17 cellular contexts compared by ENCODE assay signal in genomic region chr20:23114018-23114417, GRCh38. TPM values are rescaled to one million over a fixed set of nuclear protein-coding genes. Genes with fewer than 3 reads are reported as not detected.
A peak's percentile ranks its signal among the peaks of the same experiment; 100 is the strongest.
DNase-seq lines count a peak whose midpoint lies in the region; ATAC-seq and TF ChIP-seq lines count a peak whose summit lies in the region.
"Had no signal": no experiment of that assay in that cellular context is flagged by ENCODE, and none has a peak within 500 bp of the region (broad histone marks: within the 10 kb centered on the region; RNA-seq: fewer than 3 reads in every experiment).

No MANE protein-coding gene starts in this region.

- no peak for ATAC-seq in T-helper 17 cell
- ATAC-seq in heart right ventricle, result peak in 7 of 8 donors; percentile 52 to 75 (median 65)
- ATAC-seq in sciatic nerve, result peak; percentile 45
- ATAC-seq in GM18517 (IDR thresholded peaks at IDR 0.05; ENCODE audit: unreplicated experiment), result no peak
- ATAC-seq in HG03159 (IDR thresholded peaks at IDR 0.05; ENCODE audit: unreplicated experiment), result no peak

- no peaks in the 10 kb centered on the region for H3K36me3 Mint-ChIP-seq in T-helper 17 cell (ENCODE audit: low read depth)
- H3K36me3 Mint-ChIP-seq: activated naive CD8-positive, alpha-beta T cell; naive B cell had no signal

- H3K36me3 ChIP-seq in heart right ventricle, result no peaks in the 10 kb centered on the region
- no peaks in the 10 kb centered on the region for H3K36me3 ChIP-seq in osteoblast (ENCODE audit: insufficient read depth, low read length)
- H3K36me3 ChIP-seq: cardiac muscle cell had no signal

- no peak overlapping the region for H3K4me3 ChIP-seq in heart right ventricle
- H3K4me3 ChIP-seq in osteoblast (ENCODE audit: insufficient read depth, low read length), result no peak overlapping the region
- H3K4me3 ChIP-seq: cardiac muscle cell had no signal

- peaks cover 9% of the 10 kb centered on the region for H3K27me3 Mint-ChIP-seq in T-helper 17 cell
- H3K27me3 Mint-ChIP-seq: activated naive CD8-positive, alpha-beta T cell had no signal

- H3K4me2 ChIP-seq in osteoblast (ENCODE audit: insufficient read depth, low read length), result no peak overlapping the region

- no peaks in the 10 kb centered on the region for H3K79me2 ChIP-seq in osteoblast (ENCODE audit: insufficient read depth, low read length)

- no peak for TF ChIP-seq CTCF in heart right ventricle (IDR thresholded peaks at IDR 0.05)
- TF ChIP-seq CTCF in osteoblast (IDR thresholded peaks at IDR 0.05; ENCODE audit: extremely low read depth, low read depth, low read length), result no peak

- H3K27me3 ChIP-seq in heart right ventricle (no peaks in the 10 kb centered on the region), osteoblast (ENCODE audit: insufficient read depth, low read length) (peaks cover 8% of the 10 kb centered on the region)
- H3K27me3 ChIP-seq: cardiac muscle cell had no signal

- H3K4me3 Mint-ChIP-seq in T-helper 17 cell, result no peak overlapping the region
- H3K4me3 Mint-ChIP-seq: activated naive CD8-positive, alpha-beta T cell; naive B cell had no signal

- intact Hi-C loops in heart right ventricle (cut with DNase I), result no loop called here
- intact Hi-C loops in sciatic nerve (cut with DNase I), result no loop called here

- no peaks in the 10 kb centered on the region for H3K9me3 ChIP-seq in T-helper 17 cell (ENCODE audit: control insufficient read depth, low read length, poor library complexity, severe bottlenecking)
- H3K9me3 ChIP-seq in heart right ventricle, result no peaks in the 10 kb centered on the region
- no peaks in the 10 kb centered on the region for H3K9me3 ChIP-seq in osteoblast (ENCODE audit: low read depth, low read length)

- H3K4me1 Mint-ChIP-seq in T-helper 17 cell, result peaks cover 6% of the 10 kb centered on the region
- H3K4me1 Mint-ChIP-seq: IgD-negative memory B cell had no signal

- 68 to 72% methylated on average over 2 of the region's 2 CpGs for WGBS in heart right ventricle, 2 donors

- no peak overlapping the region for H2AFZ ChIP-seq in osteoblast (ENCODE audit: low read length)

- DNase-seq in GDM1 (lab: John Stamatoyannopoulos, UW), result peak; percentile 53
- DNase-seq in T-helper 17 cell, result no peak
- peak; percentile 48 to 60 for DNase-seq in heart right ventricle
- DNase-seq in sciatic nerve (ENCODE audit: low spot score), result no peak
- no peak for DNase-seq in ACHN
- no peak for DNase-seq in osteoblast (ENCODE audit: insufficient read length, low spot score, missing footprints)
- DNase-seq: activated CD4-positive, CD25-positive, alpha-beta regulatory T cell treated with anti-CD3 and anti-CD28 coated beads, Interleukin-2, amount 50 U/mL, for 72 hours; activated T-cell treated with anti-CD3 and anti-CD28 coated beads for 4 hours; DMS53; naive B cell; NCI-H1694 had no signal

- in situ Hi-C loops in ACHN (cut with HindIII; ENCODE audit: low pct_ligation_motif_present, low pct_unique_long_range_greater_than_20kb, low sequenced_read_pairs), result no loop called here

- H3K4me1 ChIP-seq in heart right ventricle (peaks cover 2 to 55% (median 19%) of the 10 kb centered on the region in 9 donors), osteoblast (ENCODE audit: insufficient read depth, low read length) (no peaks in the 10 kb centered on the region)

- H3K27ac Mint-ChIP-seq in T-helper 17 cell, result peak overlapping the region; percentile 41
- H3K27ac Mint-ChIP-seq: activated naive CD8-positive, alpha-beta T cell; IgD-negative memory B cell; naive B cell had no signal

- no peaks in the 10 kb centered on the region for H4K20me1 ChIP-seq in osteoblast (ENCODE audit: insufficient read depth, low read length)

- H3K27ac ChIP-seq in heart right ventricle (peak overlapping the region in 7 of 10 donors; percentile 22 to 87 (median 57)), osteoblast (ENCODE audit: low read depth, low read length) (no peak overlapping the region)
- H3K27ac ChIP-seq: cardiac muscle cell had no signal

RNA-seq across cellular contexts. Expression of gene CD93, which starts 27.9 kb away (rescaled TPM):
- total RNA-seq in T-helper 17 cell (1 to 10 TPM; 2.1 to 6.4 TPM), heart right ventricle (10 to 100 TPM; 29.6 to 85.0 (median 40.0) TPM), sciatic nerve (81.0 TPM), osteoblast (not detected in 2 replicates)
- 10 to 100 TPM; 12.7 to 24.9 TPM for polyA plus RNA-seq in heart right ventricle
- total RNA-seq: NCI-H460 had no signal
- polyA plus RNA-seq: IgD-negative memory B cell had no signal

Comparison
In these comparisons a context has a peak if more than half of its experiments do, and no peak if none do; other contexts are left out.
1. DNase-seq: peak in GDM1 (single experiment) and heart right ventricle (2 of 2); none in T-helper 17 cell (0 of 3), sciatic nerve (single experiment), ACHN (single experiment) and osteoblast (single experiment).
2. ATAC-seq: peak in heart right ventricle (7 of 8) and sciatic nerve (single experiment); none in T-helper 17 cell (single experiment), GM18517 (single experiment) and HG03159 (single experiment).
3. RNA of gene CD93, which starts 27.9 kb away (total RNA-seq): 81.0 TPM in sciatic nerve (single experiment) and 29.6 to 85.0 TPM in heart right ventricle; 2.1 to 6.4 TPM in T-helper 17 cell and not detected in osteoblast; every median in the first group is over 4 times any median in the second.